Comparison of ENCODE assay signal across 8 cellular contexts in genomic region chr14:35045798-35046047, GRCh38. TPM values are rescaled to one million over a fixed set of nuclear protein-coding genes. Genes with fewer than 3 reads are reported as not detected.
DNase-seq lines count a peak whose midpoint lies in the region; ATAC-seq and TF ChIP-seq lines count a peak whose summit lies in the region.

No MANE protein-coding gene starts in this region.

- H3K4me3 ChIP-seq in SK-N-MC (peak overlapping the region; percentile 95), fibroblast of pulmonary artery (replicated peaks; ENCODE audit: low read depth, low read length) (peak overlapping the region; percentile 95), gastrocnemius medialis (peak overlapping the region; percentile 77 to 94 (median 88))

- no peak for TF ChIP-seq POLR2A in gastrocnemius medialis (IDR thresholded peaks at IDR 0.05)

- H3K4me1 ChIP-seq in gastrocnemius medialis: peaks cover 32 to 36% of the 10 kb centered on the region in 2 donors

- H3K27ac ChIP-seq in SK-N-MC (peak overlapping the region; percentile 77; the same call in 1 of the 2 replicates), gastrocnemius medialis (peak overlapping the region; percentile 90 to 98 (median 94))

- H3K36me3 ChIP-seq in SK-N-MC (ENCODE audit: insufficient read depth, low read length) (no peaks in the 10 kb centered on the region), gastrocnemius medialis (no peaks in the 10 kb centered on the region)

- peak overlapping the region; percentile 89 for H3K9ac ChIP-seq in SK-N-MC (ENCODE audit: insufficient read length)

- no peaks in the 10 kb centered on the region for H3K27me3 ChIP-seq in gastrocnemius medialis

- intact Hi-C loops in gastrocnemius medialis (cut with DNase I; ENCODE audit: low total_unique reads): loop anchor here (1.0 to 10.0 kb wide), 5 partner anchors 63 to 759 kb away; partner anchors contain the start of genes NFKBIA, PRORP, RALGAPA1 and SRP54

- in situ Hi-C loops in gastrocnemius medialis (cut with MboI; ENCODE audit: low sequenced_read_pairs in 4 of 4): loop anchor here in 1 of 4 donors (25.0 kb wide), 1 partner anchor 367 kb away; the partner anchor contains the start of gene NFKBIA

- no peak for DNase-seq in SK-N-MC (ENCODE audit: low read depth, low spot score)
- DNase-seq in fibroblast of pulmonary artery (ENCODE audit: low read depth): no peak
- DNase-seq in gastrocnemius medialis: no peak
- no peak for DNase-seq in NOMO-1 treated with DMSO at 0.1 percent for 48 hours (lab: John Stamatoyannopoulos, UW; ENCODE audit: unreplicated experiment)

- H3K9me3 ChIP-seq in SK-N-MC (ENCODE audit: low read depth, low read length): no peaks in the 10 kb centered on the region
- no peaks in the 10 kb centered on the region for H3K9me3 ChIP-seq in gastrocnemius medialis

- ATAC-seq in GM19438 (IDR thresholded peaks at IDR 0.05; ENCODE audit: low read depth, unreplicated experiment) (peak; percentile 1), gastrocnemius medialis (no peak), GM18873 (IDR thresholded peaks at IDR 0.05; ENCODE audit: low FRiP score, unreplicated experiment) (no peak), HG02852 (IDR thresholded peaks at IDR 0.05; ENCODE audit: unreplicated experiment) (no peak), HG02642 (IDR thresholded peaks at IDR 0.05; ENCODE audit: poor library complexity, unreplicated experiment) (no peak)

- TF ChIP-seq CTCF in fibroblast of pulmonary artery (IDR thresholded peaks at IDR 0.05; ENCODE audit: low read length, missing control alignments) (no peak), gastrocnemius medialis (IDR thresholded peaks at IDR 0.05 in 4 of 5, conservative IDR thresholded peaks at IDR 0.05 in 1 of 5) (no peak)

RNA-seq across cellular contexts. Expression of gene FAM177A1, which starts 0.3 kb away (rescaled TPM):
- 10 to 100 TPM; 13.5 to 35.8 (median 21.8) TPM for total RNA-seq in gastrocnemius medialis
